In genomic region chr7:101020444-101020843, GRCh38 we compare ENCODE assay signal across 1 cellular context.
TF ChIP-seq lines count a peak whose summit lies in the region.

No MANE protein-coding gene starts in this region.

TF ChIP-seq in H1, 55 proteins besides CTCF, POLR2A, EP300 and RAD21:
- no peak for TF ChIP-seq JUN (IDR thresholded peaks at IDR 0.05; ENCODE audit: low read depth, low read length)
- no peak for TF ChIP-seq ASH2L (IDR thresholded peaks at IDR 0.05; ENCODE audit: low read length)
- no peak for TF ChIP-seq E2F6 (IDR thresholded peaks at IDR 0.05)
- no peak for TF ChIP-seq RXRA (IDR thresholded peaks at IDR 0.05; ENCODE audit: insufficient read depth, low read depth, low read length)
- no peak for TF ChIP-seq SAP30 (IDR thresholded peaks at IDR 0.05; ENCODE audit: insufficient read depth, insufficient replicate concordance, low read length)
- no peak for TF ChIP-seq SIX5 (IDR thresholded peaks at IDR 0.05; ENCODE audit: low read depth, low read length)
- TF ChIP-seq JUND (IDR thresholded peaks at IDR 0.05; ENCODE audit: low read length), result no peak
- no peak for TF ChIP-seq NRF1 (IDR thresholded peaks at IDR 0.05; ENCODE audit: low read depth, low read length)
- no peak for TF ChIP-seq TBP (IDR thresholded peaks at IDR 0.05; ENCODE audit: low read depth, low read length)
- no peak for TF ChIP-seq TCF12 (IDR thresholded peaks at IDR 0.05; ENCODE audit: low read depth, low read length)
- no peak for TF ChIP-seq YY1 (IDR thresholded peaks at IDR 0.05; ENCODE audit: low read depth, low read length)
- no peak for TF ChIP-seq POLR2AphosphoS5 (IDR thresholded peaks at IDR 0.05; ENCODE audit: low read depth, low read length)
- no peak for TF ChIP-seq KDM1A (IDR thresholded peaks at IDR 0.05; ENCODE audit: borderline replicate concordance, low read length)
- no peak for TF ChIP-seq SIRT6 (IDR thresholded peaks at IDR 0.05; ENCODE audit: low read length)
- no peak for TF ChIP-seq BCL11A (IDR thresholded peaks at IDR 0.05; ENCODE audit: low read depth in 2 of 2, low read length in 2 of 2)
- TF ChIP-seq SIN3A (conservative IDR thresholded peaks at IDR 0.05 in 1 of 2, IDR thresholded peaks at IDR 0.05 in 1 of 2; ENCODE audit: low read depth in 1 of 2, low read length in 2 of 2), result no peak
- no peak for TF ChIP-seq HDAC2 (IDR thresholded peaks at IDR 0.05; ENCODE audit: borderline replicate concordance in 1 of 2, low read depth in 2 of 2, low read length in 2 of 2)
TF ChIP-seq in H1: peak in this region for 0.
